1 cellular context compared by ENCODE assay signal in the genomic region with DNA sequence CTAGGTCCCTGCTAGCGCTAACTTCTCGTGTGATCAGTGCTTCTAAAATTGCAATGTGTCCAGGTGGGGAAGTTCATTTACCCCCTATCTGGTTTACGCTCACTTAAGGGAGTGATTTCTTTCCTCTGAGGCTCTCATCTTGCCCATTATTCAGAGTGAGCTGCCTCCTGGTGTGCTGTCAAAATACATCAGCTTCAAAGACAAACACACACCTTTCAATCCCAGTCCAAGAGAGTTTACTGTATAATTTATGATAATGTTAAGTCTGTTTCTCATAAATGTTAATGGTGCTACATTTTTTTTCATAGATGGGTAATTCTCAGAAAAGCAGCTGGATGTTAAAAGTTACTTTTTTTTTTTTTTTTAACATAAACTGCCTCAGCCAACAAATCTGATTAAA.
TF ChIP-seq lines count a peak whose summit lies in the region.

No MANE protein-coding gene starts in this region.

TF ChIP-seq in HEK293, 187 proteins besides CTCF, POLR2A, EP300 and RAD21 (continued from another document):
- TF ChIP-seq ZNF280D (tag by site-specific recombination; IDR thresholded peaks at IDR 0.05): no peak
- TF ChIP-seq, protein P1, sequence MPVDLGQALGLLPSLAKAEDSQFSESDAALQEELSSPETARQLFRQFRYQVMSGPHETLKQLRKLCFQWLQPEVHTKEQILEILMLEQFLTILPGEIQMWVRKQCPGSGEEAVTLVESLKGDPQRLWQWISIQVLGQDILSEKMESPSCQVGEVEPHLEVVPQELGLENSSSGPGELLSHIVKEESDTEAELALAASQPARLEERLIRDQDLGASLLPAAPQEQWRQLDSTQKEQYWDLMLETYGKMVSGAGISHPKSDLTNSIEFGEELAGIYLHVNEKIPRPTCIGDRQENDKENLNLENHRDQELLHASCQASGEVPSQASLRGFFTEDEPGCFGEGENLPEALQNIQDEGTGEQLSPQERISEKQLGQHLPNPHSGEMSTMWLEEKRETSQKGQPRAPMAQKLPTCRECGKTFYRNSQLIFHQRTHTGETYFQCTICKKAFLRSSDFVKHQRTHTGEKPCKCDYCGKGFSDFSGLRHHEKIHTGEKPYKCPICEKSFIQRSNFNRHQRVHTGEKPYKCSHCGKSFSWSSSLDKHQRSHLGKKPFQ (tag by site-specific recombination; IDR thresholded peaks at IDR 0.05): no peak
- no peak for TF ChIP-seq ZNF274 (IDR thresholded peaks at IDR 0.05; ENCODE audit: low read length)
- no peak for TF ChIP-seq ZNF274 (tag by site-specific recombination; IDR thresholded peaks at IDR 0.05; ENCODE audit: borderline replicate concordance)
- no peak for TF ChIP-seq ZNF341 (tag by site-specific recombination; IDR thresholded peaks at IDR 0.05; ENCODE audit: low read depth)
- peak; percentile 42 for TF ChIP-seq WT1 (tag by site-specific recombination; IDR thresholded peaks at IDR 0.05)
- TF ChIP-seq ZBTB44 (tag by site-specific recombination; IDR thresholded peaks at IDR 0.05): no peak
- no peak for TF ChIP-seq ZNF214 (tag by site-specific recombination; IDR thresholded peaks at IDR 0.05; ENCODE audit: borderline replicate concordance)
- TF ChIP-seq YY1 (tag by site-specific recombination; IDR thresholded peaks at IDR 0.05): no peak
- TF ChIP-seq ZNF843 (tag by site-specific recombination; IDR thresholded peaks at IDR 0.05): 0 out of 2 replicates have a peak, but pooled peaks have one; percentile 26
- TF ChIP-seq, protein P2, sequence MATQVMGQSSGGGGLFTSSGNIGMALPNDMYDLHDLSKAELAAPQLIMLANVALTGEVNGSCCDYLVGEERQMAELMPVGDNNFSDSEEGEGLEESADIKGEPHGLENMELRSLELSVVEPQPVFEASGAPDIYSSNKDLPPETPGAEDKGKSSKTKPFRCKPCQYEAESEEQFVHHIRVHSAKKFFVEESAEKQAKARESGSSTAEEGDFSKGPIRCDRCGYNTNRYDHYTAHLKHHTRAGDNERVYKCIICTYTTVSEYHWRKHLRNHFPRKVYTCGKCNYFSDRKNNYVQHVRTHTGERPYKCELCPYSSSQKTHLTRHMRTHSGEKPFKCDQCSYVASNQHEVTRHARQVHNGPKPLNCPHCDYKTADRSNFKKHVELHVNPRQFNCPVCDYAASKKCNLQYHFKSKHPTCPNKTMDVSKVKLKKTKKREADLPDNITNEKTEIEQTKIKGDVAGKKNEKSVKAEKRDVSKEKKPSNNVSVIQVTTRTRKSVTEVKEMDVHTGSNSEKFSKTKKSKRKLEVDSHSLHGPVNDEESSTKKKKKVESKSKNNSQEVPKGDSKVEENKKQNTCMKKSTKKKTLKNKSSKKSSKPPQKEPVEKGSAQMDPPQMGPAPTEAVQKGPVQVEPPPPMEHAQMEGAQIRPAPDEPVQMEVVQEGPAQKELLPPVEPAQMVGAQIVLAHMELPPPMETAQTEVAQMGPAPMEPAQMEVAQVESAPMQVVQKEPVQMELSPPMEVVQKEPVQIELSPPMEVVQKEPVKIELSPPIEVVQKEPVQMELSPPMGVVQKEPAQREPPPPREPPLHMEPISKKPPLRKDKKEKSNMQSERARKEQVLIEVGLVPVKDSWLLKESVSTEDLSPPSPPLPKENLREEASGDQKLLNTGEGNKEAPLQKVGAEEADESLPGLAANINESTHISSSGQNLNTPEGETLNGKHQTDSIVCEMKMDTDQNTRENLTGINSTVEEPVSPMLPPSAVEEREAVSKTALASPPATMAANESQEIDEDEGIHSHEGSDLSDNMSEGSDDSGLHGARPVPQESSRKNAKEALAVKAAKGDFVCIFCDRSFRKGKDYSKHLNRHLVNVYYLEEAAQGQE (tag by site-specific recombination; IDR thresholded peaks at IDR 0.05): no peak
- no peak for TF ChIP-seq ZNF391 (tag by site-specific recombination; IDR thresholded peaks at IDR 0.05; ENCODE audit: borderline replicate concordance, low read depth)
- TF ChIP-seq, protein P3, sequence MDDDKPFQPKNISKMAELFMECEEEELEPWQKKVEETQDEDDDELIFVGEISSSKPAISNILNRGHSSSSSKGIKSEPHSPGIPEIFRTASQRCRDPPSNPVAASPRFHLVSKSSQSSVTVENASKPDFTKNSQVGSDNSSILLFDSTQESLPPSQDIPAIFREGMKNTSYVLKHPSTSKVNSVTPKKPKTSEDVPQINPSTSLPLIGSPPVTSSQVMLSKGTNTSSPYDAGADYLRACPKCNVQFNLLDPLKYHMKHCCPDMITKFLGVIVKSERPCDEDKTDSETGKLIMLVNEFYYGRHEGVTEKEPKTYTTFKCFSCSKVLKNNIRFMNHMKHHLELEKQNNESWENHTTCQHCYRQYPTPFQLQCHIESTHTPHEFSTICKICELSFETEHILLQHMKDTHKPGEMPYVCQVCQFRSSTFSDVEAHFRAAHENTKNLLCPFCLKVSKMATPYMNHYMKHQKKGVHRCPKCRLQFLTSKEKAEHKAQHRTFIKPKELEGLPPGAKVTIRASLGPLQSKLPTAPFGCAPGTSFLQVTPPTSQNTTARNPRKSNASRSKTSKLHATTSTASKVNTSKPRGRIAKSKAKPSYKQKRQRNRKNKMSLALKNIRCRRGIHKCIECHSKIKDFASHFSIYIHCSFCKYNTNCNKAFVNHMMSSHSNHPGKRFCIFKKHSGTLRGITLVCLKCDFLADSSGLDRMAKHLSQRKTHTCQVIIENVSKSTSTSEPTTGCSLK (tag by site-specific recombination; IDR thresholded peaks at IDR 0.05): no peak
- no peak for TF ChIP-seq MEIS1 (CRISPR knock-in tag; IDR thresholded peaks at IDR 0.05; ENCODE audit: borderline replicate concordance)
- TF ChIP-seq ZBTB7A (tag by site-specific recombination; IDR thresholded peaks at IDR 0.05; ENCODE audit: low read depth): no peak
- no peak for TF ChIP-seq ZNF664 (tag by site-specific recombination; IDR thresholded peaks at IDR 0.05)
- TF ChIP-seq OSR2 (tag by site-specific recombination; IDR thresholded peaks at IDR 0.05): peak; percentile 31; the same call in 1 of the 2 replicates
- peak; percentile 34 for TF ChIP-seq ZIC2 (tag by site-specific recombination; IDR thresholded peaks at IDR 0.05)
- no peak for TF ChIP-seq ZNF16 (tag by site-specific recombination; IDR thresholded peaks at IDR 0.05; ENCODE audit: low read depth)
- TF ChIP-seq ZNF37A (tag by site-specific recombination; IDR thresholded peaks at IDR 0.05): no peak
- TF ChIP-seq ZNF544 (tag by site-specific recombination; IDR thresholded peaks at IDR 0.05): no peak
- peak; percentile 45; the same call in 1 of the 2 replicates for TF ChIP-seq IKZF3 (tag by site-specific recombination; IDR thresholded peaks at IDR 0.05)
- TF ChIP-seq ZNF626 (tag by site-specific recombination; IDR thresholded peaks at IDR 0.05): no peak
- TF ChIP-seq ZNF670 (tag by site-specific recombination; IDR thresholded peaks at IDR 0.05; ENCODE audit: low read depth): no peak
- TF ChIP-seq MZF1 (tag by site-specific recombination; IDR thresholded peaks at IDR 0.05; ENCODE audit: borderline replicate concordance): no peak
- TF ChIP-seq ZNF155 (tag by site-specific recombination; IDR thresholded peaks at IDR 0.05): no peak
